24 cellular contexts compared by ENCODE assay signal in genomic region chr10:22852712-22853353, GRCh38.
"Had no signal": no experiment of that assay in that cellular context is flagged by ENCODE, and none has a peak within 500 bp of the region (broad histone marks: within the 10 kb centered on the region; RNA-seq: fewer than 3 reads in every experiment).

No MANE protein-coding gene starts in this region.

- H3K4me1 Mint-ChIP-seq: endodermal cell had no signal

- H3K4me3 Mint-ChIP-seq: activated CD4-positive, alpha-beta T cell treated with anti-CD3 and anti-CD28 coated beads, Interleukin-2, amount 10 ng/mL, durations not matched to agents 7 days and 5 days; activated CD8-positive, alpha-beta memory T cell treated with anti-CD3 and anti-CD28 coated beads, Interleukin-2, amount 10 ng/mL, durations not matched to agents 7 days and 5 days; activated CD8-positive, alpha-beta T cell treated with anti-CD3 and anti-CD28 coated beads for 36 hours; activated naive CD4-positive, alpha-beta T cell treated with anti-CD3 and anti-CD28 coated beads, Interleukin-2, amount 50 U/mL, for 24 hours; endodermal cell; natural killer cell treated with Interleukin-12 subunit alpha and Interleukin-12 subunit beta and Interleukin-15 and Interleukin-18, amount 100 ng/mL, for 72 hours; stimulated activated naive CD8-positive, alpha-beta T cell treated with anti-CD3 and anti-CD28 coated beads, Interleukin-15, Interleukin-2, amounts not matched to agents 100 ng/mL and 50 ng/mL, for 24 hours had no signal

- H3K27me3 ChIP-seq: body of pancreas, cardiac muscle cell, esophagus squamous epithelium, gastrocnemius medialis, ovary, tibial artery had no signal

- H3K27ac Mint-ChIP-seq: activated CD4-positive, alpha-beta T cell treated with anti-CD3 and anti-CD28 coated beads, Interleukin-2, amount 10 ng/mL, durations not matched to agents 7 days and 5 days; activated CD8-positive, alpha-beta memory T cell treated with anti-CD3 and anti-CD28 coated beads, Interleukin-2, amount 10 ng/mL, durations not matched to agents 7 days and 5 days; activated CD8-positive, alpha-beta T cell treated with anti-CD3 and anti-CD28 coated beads for 36 hours; activated naive CD4-positive, alpha-beta T cell treated with anti-CD3 and anti-CD28 coated beads, Interleukin-2, amount 50 U/mL, for 24 hours; endodermal cell; natural killer cell treated with Interleukin-12 subunit alpha and Interleukin-12 subunit beta and Interleukin-15 and Interleukin-18, amount 100 ng/mL, for 72 hours; stimulated activated naive CD8-positive, alpha-beta T cell treated with anti-CD3 and anti-CD28 coated beads, Interleukin-15, Interleukin-2, amounts not matched to agents 100 ng/mL and 50 ng/mL, for 24 hours had no signal

- H3K9me3 ChIP-seq: body of pancreas, esophagus squamous epithelium, gastrocnemius medialis, neutrophil, ovary, prostate gland, tibial artery had no signal

- H3K9me3 Mint-ChIP-seq: activated CD4-positive, alpha-beta T cell treated with anti-CD3 and anti-CD28 coated beads, Interleukin-2, amount 10 ng/mL, durations not matched to agents 7 days and 5 days; activated CD8-positive, alpha-beta T cell treated with anti-CD3 and anti-CD28 coated beads for 36 hours; activated naive CD4-positive, alpha-beta T cell treated with anti-CD3 and anti-CD28 coated beads, Interleukin-2, amount 50 U/mL, for 24 hours; endodermal cell; natural killer cell treated with Interleukin-12 subunit alpha and Interleukin-12 subunit beta and Interleukin-15 and Interleukin-18, amount 100 ng/mL, for 72 hours; stimulated activated naive CD8-positive, alpha-beta T cell treated with anti-CD3 and anti-CD28 coated beads, Interleukin-15, Interleukin-2, amounts not matched to agents 100 ng/mL and 50 ng/mL, for 24 hours had no signal

- H3K4me3 ChIP-seq: body of pancreas, cardiac muscle cell, esophagus squamous epithelium, gastrocnemius medialis, ovary, prostate gland, tibial artery had no signal

- DNase-seq: activated CD4-positive, alpha-beta T cell treated with anti-CD3 and anti-CD28 coated beads, Interleukin-2, amount 10 ng/mL, durations not matched to agents 7 days and 5 days; activated CD4-positive, CD25-positive, alpha-beta regulatory T cell treated with anti-CD3 and anti-CD28 coated beads, Interleukin-2, amount 50 U/mL, for 72 hours; activated CD8-positive, alpha-beta memory T cell treated with anti-CD3 and anti-CD28 coated beads, Interleukin-2, amount 10 ng/mL, durations not matched to agents 7 days and 5 days; activated CD8-positive, alpha-beta T cell treated with anti-CD3 and anti-CD28 coated beads for 36 hours; activated gamma-delta T cell treated with Interleukin-2 at 50 U/mL for 16 hours; anterior cingulate cortex; body of pancreas; cortex of kidney; endodermal cell; esophagus squamous epithelium; gastrocnemius medialis; hippocampal formation; left ventricle myocardium superior; midbrain; ovary; stimulated activated CD4-positive, alpha-beta T cell treated with anti-CD3 and anti-CD28 coated beads, Interleukin-4, amount 100 ng/mL, for 4 hours; tibial artery; WERI-Rb-1 had no signal

- H3K36me3 ChIP-seq: cardiac muscle cell, esophagus squamous epithelium, gastrocnemius medialis, neutrophil, ovary, prostate gland, tibial artery, WERI-Rb-1 had no signal

- ATAC-seq: activated CD8-positive, alpha-beta memory T cell treated with anti-CD3 and anti-CD28 coated beads, Interleukin-2, amount 10 ng/mL, durations not matched to agents 7 days and 5 days; activated CD8-positive, alpha-beta T cell treated with anti-CD3 and anti-CD28 coated beads for 36 hours; body of pancreas; gastrocnemius medialis; left ventricle myocardium superior; natural killer cell treated with Interleukin-12 subunit alpha and Interleukin-12 subunit beta and Interleukin-15 and Interleukin-18, amount 100 ng/mL, for 72 hours had no signal

- H3K27ac ChIP-seq: body of pancreas, cardiac muscle cell, esophagus squamous epithelium, gastrocnemius medialis, neutrophil, ovary, prostate gland, tibial artery, WERI-Rb-1 had no signal

- H3K36me3 Mint-ChIP-seq: activated naive CD4-positive, alpha-beta T cell treated with anti-CD3 and anti-CD28 coated beads, Interleukin-2, amount 50 U/mL, for 24 hours had no signal

- H3K27me3 Mint-ChIP-seq: activated CD4-positive, alpha-beta T cell treated with anti-CD3 and anti-CD28 coated beads, Interleukin-2, amount 10 ng/mL, durations not matched to agents 7 days and 5 days; activated CD8-positive, alpha-beta memory T cell treated with anti-CD3 and anti-CD28 coated beads, Interleukin-2, amount 10 ng/mL, durations not matched to agents 7 days and 5 days; activated CD8-positive, alpha-beta T cell treated with anti-CD3 and anti-CD28 coated beads for 36 hours; activated naive CD4-positive, alpha-beta T cell treated with anti-CD3 and anti-CD28 coated beads, Interleukin-2, amount 50 U/mL, for 24 hours had no signal
